Comparison of ENCODE assay signal across 13 cellular contexts in genomic region chr2:196208915-196209314, GRCh38. TPM values are rescaled to one million over a fixed set of nuclear protein-coding genes. Genes with fewer than 3 reads are reported as not detected.
DNase-seq lines count a peak whose midpoint lies in the region; ATAC-seq and TF ChIP-seq lines count a peak whose summit lies in the region.
"Had no signal": no experiment of that assay in that cellular context is flagged by ENCODE, and none has a peak within 500 bp of the region (broad histone marks: within the 10 kb centered on the region; RNA-seq: fewer than 3 reads in every experiment).

No MANE protein-coding gene starts in this region.

- no peak for TF ChIP-seq POLR2A in breast epithelium (IDR thresholded peaks at IDR 0.05)

- H3K27ac ChIP-seq in breast epithelium, result no peak overlapping the region
- no peak overlapping the region for H3K27ac ChIP-seq in OCI-LY7 (ENCODE audit: low read depth, low read length, poor library complexity, severe bottlenecking)
- H3K27ac ChIP-seq in upper lobe of right lung, result peak overlapping the region; percentile 70
- H3K27ac ChIP-seq: RWPE1 had no signal

- H3K4me3 ChIP-seq in breast epithelium, result no peak overlapping the region
- H3K4me3 ChIP-seq in OCI-LY7 (ENCODE audit: low read depth, low read length, poor library complexity, severe bottlenecking), result no peak overlapping the region
- H3K4me3 ChIP-seq in upper lobe of right lung, result no peak overlapping the region

- no peaks in the 10 kb centered on the region for H3K79me2 ChIP-seq in OCI-LY7 (ENCODE audit: insufficient read depth, low read depth, low read length)

- H3K36me3 ChIP-seq in breast epithelium (no peaks in the 10 kb centered on the region), OCI-LY7 (ENCODE audit: insufficient read depth, low read length) (no peaks in the 10 kb centered on the region), upper lobe of right lung (no peaks in the 10 kb centered on the region)

- TF ChIP-seq CTCF in breast epithelium (IDR thresholded peaks at IDR 0.05), result no peak
- TF ChIP-seq CTCF in OCI-LY7 (conservative IDR thresholded peaks at IDR 0.05; ENCODE audit: low read length), result no peak
- TF ChIP-seq CTCF in upper lobe of right lung (IDR thresholded peaks at IDR 0.05), result no peak

- no peaks in the 10 kb centered on the region for H4K20me1 ChIP-seq in OCI-LY7 (ENCODE audit: insufficient read depth, low read length)

- POLR2A ChIA-PET in OCI-LY7 (lab: Charles Lee), result interaction anchor here (0.8 to 3.3 kb wide), 5 partner anchors 11 to 47 kb away, joined by 3 to 33 read pairs (median 3); no protein-coding TSS in a partner anchor

- BruUV-seq in OCI-LY7 (replicated peaks; lab: Mats Ljungman, UMichigan), result no TSS peak

- H3K27me3 ChIP-seq in breast epithelium (no peaks in the 10 kb centered on the region), upper lobe of right lung (no peaks in the 10 kb centered on the region)

- peak; percentile 83 for ATAC-seq in upper lobe of right lung

- DNase-seq in T47D (ENCODE audit: low read depth in 1 of 2, low spot score in 1 of 2) (peak; percentile 7 to 74), breast epithelium (ENCODE audit: low spot score in 2 of 2) (no peak), OCI-LY7 (ENCODE audit: low spot score) (no peak), islet precursor cell (peak; percentile 72), upper lobe of right lung (no peak), OCI-M1 (lab: John Stamatoyannopoulos, UW) (no peak), SKM-1 (lab: John Stamatoyannopoulos, UW; ENCODE audit: unreplicated experiment) (no peak), AG08396 (ENCODE audit: low spot score) (no peak)
- DNase-seq: activated CD8-positive, alpha-beta memory T cell treated with anti-CD3 and anti-CD28 coated beads, Interleukin-2, amount 50 U/mL, for 48 hours; AML-193; cortex of kidney; NCI-H1417 had no signal

- CTCF ChIA-PET in OCI-LY7 (lab: Charles Lee; ENCODE audit: unreplicated experiment), result no interaction called here

- peak overlapping the region; percentile 6; the same call in 1 of the 2 replicates for H3K4me2 ChIP-seq in OCI-LY7 (ENCODE audit: low read length)

- in situ Hi-C loops in T47D (cut with HindIII; ENCODE audit: low pct_unique_long_range_greater_than_20kb, low sequenced_read_pairs), result no loop called here

- peak overlapping the region; percentile 26; the same call in 1 of the 2 replicates for H2AFZ ChIP-seq in OCI-LY7 (ENCODE audit: low read length)

- H3K4me1 ChIP-seq in breast epithelium, result peaks cover 3 to 8% of the 10 kb centered on the region in 2 donors
- H3K4me1 ChIP-seq in OCI-LY7 (ENCODE audit: insufficient read depth, low read length, poor library complexity, severe bottlenecking), result peaks cover 63% of the 10 kb centered on the region
- H3K4me1 ChIP-seq in upper lobe of right lung, result peaks cover 8% of the 10 kb centered on the region

- no peaks in the 10 kb centered on the region for H3K9me2 ChIP-seq in OCI-LY7 (ENCODE audit: insufficient read depth, low read length)

- intact Hi-C loops in breast epithelium (cut with DNase I; ENCODE audit: low total_unique reads), result no loop called here
- intact Hi-C loops in OCI-LY7 (cut with micrococcal nuclease; ENCODE audit: unreplicated experiment), result no loop called here
- intact Hi-C loops in upper lobe of right lung (cut with DNase I), result no loop called here

- H3K9me3 ChIP-seq in breast epithelium (no peaks in the 10 kb centered on the region), OCI-LY7 (ENCODE audit: low read length) (no peaks in the 10 kb centered on the region; the same call in 1 of the 2 replicates), upper lobe of right lung (no peaks in the 10 kb centered on the region)

RNA-seq across cellular contexts. Expression of gene STK17B, which starts 37.5 kb away (rescaled TPM):
- total RNA-seq in breast epithelium, result 10 to 100 TPM; 51.7 to 85.8 (median 57.7) TPM
- 87.4 and 95.0 TPM in 2 replicates for total RNA-seq in OCI-LY7 (2014; rRNA removed; shearing (Covaris generic))
- total RNA-seq in OCI-LY7 (2022), result 148 and 182 TPM in 2 replicates
- total RNA-seq in upper lobe of right lung, result 66.9 TPM

Comparison
In these comparisons a context has a peak if more than half of its experiments do, and no peak if none do; other contexts are left out.
1. DNase-seq: peak in T47D (2 of 2) and islet precursor cell (single experiment); none in breast epithelium (0 of 2), OCI-LY7 (single experiment), upper lobe of right lung (single experiment), OCI-M1 (single experiment), SKM-1 (single experiment) and AG08396 (single experiment).